In the genomic region with DNA sequence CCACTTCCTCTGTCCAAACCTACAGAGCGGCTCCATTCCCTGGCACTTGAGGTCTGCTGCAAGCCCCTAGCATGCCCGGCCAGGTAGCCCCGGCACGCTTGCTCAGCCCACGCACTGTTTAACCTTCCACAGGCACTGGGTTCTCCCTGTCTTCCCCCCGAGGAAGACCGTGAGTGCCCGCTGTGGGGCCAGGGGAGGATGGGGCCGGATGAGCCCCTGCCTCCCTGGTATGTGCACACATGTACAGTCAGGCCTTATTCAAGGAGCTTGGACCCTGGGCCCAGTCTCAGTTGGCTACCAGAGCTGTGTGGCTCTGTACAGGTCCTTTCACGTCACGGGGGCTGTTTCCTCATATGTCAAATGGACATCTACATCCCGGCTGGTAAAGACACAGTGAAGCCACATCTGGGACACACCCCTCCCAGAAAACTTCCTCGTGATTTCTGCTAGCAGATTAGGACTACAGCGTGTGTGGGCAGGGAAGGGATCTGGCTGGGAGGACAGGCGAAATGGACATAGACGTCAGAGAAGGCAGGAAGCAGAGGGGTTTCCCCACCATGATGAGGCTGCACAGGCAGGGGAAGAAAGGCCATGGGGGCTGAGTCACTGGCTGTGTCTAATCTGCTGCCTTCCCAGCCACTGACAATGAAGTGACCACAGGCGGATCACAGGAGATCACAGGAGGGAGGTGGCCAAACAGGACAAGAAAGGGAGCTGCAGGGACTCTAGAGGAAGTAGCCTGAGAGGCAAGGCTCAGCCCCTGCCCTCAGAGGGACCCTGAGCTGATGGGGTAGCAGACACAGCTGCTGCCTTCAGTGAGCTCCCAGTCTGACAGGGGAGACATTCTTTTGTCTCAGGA, we compare ENCODE assay signal across 1 cellular context.
A peak's percentile ranks its signal among the peaks of the same experiment; 100 is the strongest.
TF ChIP-seq lines count a peak whose summit lies in the region.

No MANE protein-coding gene starts in this region.

TF ChIP-seq in K562, 482 proteins besides CTCF, POLR2A, EP300 and RAD21 (continued from another document and continues in another):
- TF ChIP-seq, protein P1, sequence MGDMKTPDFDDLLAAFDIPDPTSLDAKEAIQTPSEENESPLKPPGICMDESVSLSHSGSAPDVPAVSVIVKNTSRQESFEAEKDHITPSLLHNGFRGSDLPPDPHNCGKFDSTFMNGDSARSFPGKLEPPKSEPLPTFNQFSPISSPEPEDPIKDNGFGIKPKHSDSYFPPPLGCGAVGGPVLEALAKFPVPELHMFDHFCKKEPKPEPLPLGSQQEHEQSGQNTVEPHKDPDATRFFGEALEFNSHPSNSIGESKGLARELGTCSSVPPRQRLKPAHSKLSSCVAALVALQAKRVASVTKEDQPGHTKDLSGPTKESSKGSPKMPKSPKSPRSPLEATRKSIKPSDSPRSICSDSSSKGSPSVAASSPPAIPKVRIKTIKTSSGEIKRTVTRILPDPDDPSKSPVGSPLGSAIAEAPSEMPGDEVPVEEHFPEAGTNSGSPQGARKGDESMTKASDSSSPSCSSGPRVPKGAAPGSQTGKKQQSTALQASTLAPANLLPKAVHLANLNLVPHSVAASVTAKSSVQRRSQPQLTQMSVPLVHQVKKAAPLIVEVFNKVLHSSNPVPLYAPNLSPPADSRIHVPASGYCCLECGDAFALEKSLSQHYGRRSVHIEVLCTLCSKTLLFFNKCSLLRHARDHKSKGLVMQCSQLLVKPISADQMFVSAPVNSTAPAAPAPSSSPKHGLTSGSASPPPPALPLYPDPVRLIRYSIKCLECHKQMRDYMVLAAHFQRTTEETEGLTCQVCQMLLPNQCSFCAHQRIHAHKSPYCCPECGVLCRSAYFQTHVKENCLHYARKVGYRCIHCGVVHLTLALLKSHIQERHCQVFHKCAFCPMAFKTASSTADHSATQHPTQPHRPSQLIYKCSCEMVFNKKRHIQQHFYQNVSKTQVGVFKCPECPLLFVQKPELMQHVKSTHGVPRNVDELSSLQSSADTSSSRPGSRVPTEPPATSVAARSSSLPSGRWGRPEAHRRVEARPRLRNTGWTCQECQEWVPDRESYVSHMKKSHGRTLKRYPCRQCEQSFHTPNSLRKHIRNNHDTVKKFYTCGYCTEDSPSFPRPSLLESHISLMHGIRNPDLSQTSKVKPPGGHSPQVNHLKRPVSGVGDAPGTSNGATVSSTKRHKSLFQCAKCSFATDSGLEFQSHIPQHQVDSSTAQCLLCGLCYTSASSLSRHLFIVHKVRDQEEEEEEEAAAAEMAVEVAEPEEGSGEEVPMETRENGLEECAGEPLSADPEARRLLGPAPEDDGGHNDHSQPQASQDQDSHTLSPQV (IDR thresholded peaks at IDR 0.05), result peak; percentile 97
- TF ChIP-seq CEBPB (tag; IDR thresholded peaks at IDR 0.05), result peak; percentile 60
- peak; percentile 97 for TF ChIP-seq DPF2 (IDR thresholded peaks at IDR 0.05)
- no peak for TF ChIP-seq MCM3 (IDR thresholded peaks at IDR 0.05)
- TF ChIP-seq HDAC2 (IDR thresholded peaks at IDR 0.05), result peak; percentile 97
- no peak for TF ChIP-seq PCBP2 (IDR thresholded peaks at IDR 0.05; ENCODE audit: low read depth, low read length, poor library complexity, severe bottlenecking)
- TF ChIP-seq ZKSCAN3 (CRISPR knock-in tag; IDR thresholded peaks at IDR 0.05), result no peak
- no peak for TF ChIP-seq ZNF354B (CRISPR knock-in tag; IDR thresholded peaks at IDR 0.05)
- TF ChIP-seq CEBPZ (IDR thresholded peaks at IDR 0.05; ENCODE audit: borderline replicate concordance, low read depth, low read length), result no peak
- no peak for TF ChIP-seq FOXK1 (CRISPR knock-in tag; IDR thresholded peaks at IDR 0.05; ENCODE audit: borderline replicate concordance)
- no peak for TF ChIP-seq GTF2E2 (tag; IDR thresholded peaks at IDR 0.05)
- no peak for TF ChIP-seq NFXL1 (CRISPR knock-in tag; IDR thresholded peaks at IDR 0.05)
- TF ChIP-seq, protein P2, sequence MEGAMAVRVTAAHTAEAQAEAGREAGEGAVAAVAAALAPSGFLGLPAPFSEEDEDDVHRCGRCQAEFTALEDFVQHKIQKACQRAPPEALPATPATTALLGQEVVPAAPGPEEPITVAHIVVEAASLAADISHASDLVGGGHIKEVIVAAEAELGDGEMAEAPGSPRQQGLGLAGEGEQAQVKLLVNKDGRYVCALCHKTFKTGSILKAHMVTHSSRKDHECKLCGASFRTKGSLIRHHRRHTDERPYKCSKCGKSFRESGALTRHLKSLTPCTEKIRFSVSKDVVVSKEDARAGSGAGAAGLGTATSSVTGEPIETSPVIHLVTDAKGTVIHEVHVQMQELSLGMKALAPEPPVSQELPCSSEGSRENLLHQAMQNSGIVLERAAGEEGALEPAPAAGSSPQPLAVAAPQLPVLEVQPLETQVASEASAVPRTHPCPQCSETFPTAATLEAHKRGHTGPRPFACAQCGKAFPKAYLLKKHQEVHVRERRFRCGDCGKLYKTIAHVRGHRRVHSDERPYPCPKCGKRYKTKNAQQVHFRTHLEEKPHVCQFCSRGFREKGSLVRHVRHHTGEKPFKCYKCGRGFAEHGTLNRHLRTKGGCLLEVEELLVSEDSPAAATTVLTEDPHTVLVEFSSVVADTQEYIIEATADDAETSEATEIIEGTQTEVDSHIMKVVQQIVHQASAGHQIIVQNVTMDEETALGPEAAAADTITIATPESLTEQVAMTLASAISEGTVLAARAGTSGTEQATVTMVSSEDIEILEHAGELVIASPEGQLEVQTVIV (CRISPR knock-in tag; IDR thresholded peaks at IDR 0.05; ENCODE audit: borderline replicate concordance), result no peak
- TF ChIP-seq SRSF9 (IDR thresholded peaks at IDR 0.05; ENCODE audit: borderline replicate concordance, low read depth, low read length), result no peak
- no peak for TF ChIP-seq PHTF2 (CRISPR knock-in tag; IDR thresholded peaks at IDR 0.05)
- TF ChIP-seq SRSF7 (optimal IDR thresholded peaks at IDR 0.05; ENCODE audit: low read depth, low read length), result no peak
- TF ChIP-seq ZNF263 (CRISPR knock-in tag; IDR thresholded peaks at IDR 0.05; ENCODE audit: borderline replicate concordance), result no peak
- TF ChIP-seq, protein P3, sequence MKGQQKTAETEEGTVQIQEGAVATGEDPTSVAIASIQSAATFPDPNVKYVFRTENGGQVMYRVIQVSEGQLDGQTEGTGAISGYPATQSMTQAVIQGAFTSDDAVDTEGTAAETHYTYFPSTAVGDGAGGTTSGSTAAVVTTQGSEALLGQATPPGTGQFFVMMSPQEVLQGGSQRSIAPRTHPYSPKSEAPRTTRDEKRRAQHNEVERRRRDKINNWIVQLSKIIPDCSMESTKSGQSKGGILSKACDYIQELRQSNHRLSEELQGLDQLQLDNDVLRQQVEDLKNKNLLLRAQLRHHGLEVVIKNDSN (CRISPR knock-in tag; IDR thresholded peaks at IDR 0.05), result peak; percentile 14; the same call in 1 of the 2 replicates
- no peak for TF ChIP-seq BRCA1 (IDR thresholded peaks at IDR 0.05)
- no peak for TF ChIP-seq BRCA1 (CRISPR knock-in tag; IDR thresholded peaks at IDR 0.05)
- TF ChIP-seq CHD2 (IDR thresholded peaks at IDR 0.05; ENCODE audit: low read depth, low read length), result no peak
- TF ChIP-seq CXXC5 (CRISPR knock-in tag; IDR thresholded peaks at IDR 0.05), result peak; percentile 66; the same call in 1 of the 2 replicates
- TF ChIP-seq TRIM24 (IDR thresholded peaks at IDR 0.05), result peak; percentile 73 to 96
- TF ChIP-seq, protein P4, sequence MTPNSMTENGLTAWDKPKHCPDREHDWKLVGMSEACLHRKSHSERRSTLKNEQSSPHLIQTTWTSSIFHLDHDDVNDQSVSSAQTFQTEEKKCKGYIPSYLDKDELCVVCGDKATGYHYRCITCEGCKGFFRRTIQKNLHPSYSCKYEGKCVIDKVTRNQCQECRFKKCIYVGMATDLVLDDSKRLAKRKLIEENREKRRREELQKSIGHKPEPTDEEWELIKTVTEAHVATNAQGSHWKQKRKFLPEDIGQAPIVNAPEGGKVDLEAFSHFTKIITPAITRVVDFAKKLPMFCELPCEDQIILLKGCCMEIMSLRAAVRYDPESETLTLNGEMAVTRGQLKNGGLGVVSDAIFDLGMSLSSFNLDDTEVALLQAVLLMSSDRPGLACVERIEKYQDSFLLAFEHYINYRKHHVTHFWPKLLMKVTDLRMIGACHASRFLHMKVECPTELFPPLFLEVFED (CRISPR knock-in tag; conservative IDR thresholded peaks at IDR 0.05), result 0 out of 2 replicates have a peak, but pooled peaks have one; percentile 6
- TF ChIP-seq HOXB6 (CRISPR knock-in tag; IDR thresholded peaks at IDR 0.05; ENCODE audit: borderline replicate concordance), result no peak
- TF ChIP-seq ZNF140 (CRISPR knock-in tag; IDR thresholded peaks at IDR 0.05), result no peak
- TF ChIP-seq NONO (IDR thresholded peaks at IDR 0.05; ENCODE audit: low read depth in 2 of 2, low read length in 1 of 2), result peak in 1 of 2 experiments; percentile 20; a peak in 1 of 4 replicates
- peak; percentile 64 for TF ChIP-seq NFIC (IDR thresholded peaks at IDR 0.05)
- TF ChIP-seq NR4A1 (CRISPR knock-in tag; IDR thresholded peaks at IDR 0.05), result 0 out of 2 replicates have a peak, but pooled peaks have one; percentile 14
- TF ChIP-seq NR4A1 (tag; IDR thresholded peaks at IDR 0.05), result peak; percentile 41
- TF ChIP-seq HDAC6 (IDR thresholded peaks at IDR 0.05; ENCODE audit: low read depth, low read length), result no peak
- TF ChIP-seq EHMT2 (IDR thresholded peaks at IDR 0.05), result peak; percentile 61
- no peak for TF ChIP-seq KHSRP (IDR thresholded peaks at IDR 0.05)
- peak; percentile 87 for TF ChIP-seq NCOR1 (IDR thresholded peaks at IDR 0.05)
- no peak for TF ChIP-seq ESRRB (CRISPR knock-in tag; IDR thresholded peaks at IDR 0.05; ENCODE audit: borderline replicate concordance)
- no peak for TF ChIP-seq TGIF2 (CRISPR knock-in tag; IDR thresholded peaks at IDR 0.05)
- peak; percentile 85; the same call in 1 of the 2 replicates for TF ChIP-seq SMARCC2 (IDR thresholded peaks at IDR 0.05; ENCODE audit: low read depth)
- peak; percentile 56 for TF ChIP-seq FOS (IDR thresholded peaks at IDR 0.05; ENCODE audit: extremely low read depth, insufficient read length)
- TF ChIP-seq HNRNPLL (IDR thresholded peaks at IDR 0.05; ENCODE audit: low read depth, low read length, poor library complexity, severe bottlenecking), result no peak
- no peak for TF ChIP-seq CHD1 (IDR thresholded peaks at IDR 0.05; ENCODE audit: low read length)
- no peak; the same call in 1 of the 2 replicates for TF ChIP-seq PHF8 (IDR thresholded peaks at IDR 0.05; ENCODE audit: borderline replicate concordance, low read length)
- TF ChIP-seq KLF6 (CRISPR knock-in tag; IDR thresholded peaks at IDR 0.05; ENCODE audit: borderline replicate concordance), result peak; percentile 5; the same call in 1 of the 2 replicates
- peak; percentile 40 for TF ChIP-seq PHF20 (IDR thresholded peaks at IDR 0.05; ENCODE audit: partially characterized antibody)
- TF ChIP-seq, protein P5, sequence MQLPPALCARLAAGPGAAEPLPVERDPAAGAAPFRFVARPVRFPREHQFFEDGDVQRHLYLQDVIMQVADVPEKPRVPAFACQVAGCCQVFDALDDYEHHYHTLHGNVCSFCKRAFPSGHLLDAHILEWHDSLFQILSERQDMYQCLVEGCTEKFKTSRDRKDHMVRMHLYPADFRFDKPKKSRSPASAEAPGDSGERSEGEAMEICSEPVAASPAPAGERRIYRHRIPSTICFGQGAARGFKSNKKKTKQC (CRISPR knock-in tag; IDR thresholded peaks at IDR 0.05), result 0 out of 2 replicates have a peak, but pooled peaks have one; percentile 6
- no peak for TF ChIP-seq ZZZ3 (IDR thresholded peaks at IDR 0.05)
- TF ChIP-seq, protein P6, sequence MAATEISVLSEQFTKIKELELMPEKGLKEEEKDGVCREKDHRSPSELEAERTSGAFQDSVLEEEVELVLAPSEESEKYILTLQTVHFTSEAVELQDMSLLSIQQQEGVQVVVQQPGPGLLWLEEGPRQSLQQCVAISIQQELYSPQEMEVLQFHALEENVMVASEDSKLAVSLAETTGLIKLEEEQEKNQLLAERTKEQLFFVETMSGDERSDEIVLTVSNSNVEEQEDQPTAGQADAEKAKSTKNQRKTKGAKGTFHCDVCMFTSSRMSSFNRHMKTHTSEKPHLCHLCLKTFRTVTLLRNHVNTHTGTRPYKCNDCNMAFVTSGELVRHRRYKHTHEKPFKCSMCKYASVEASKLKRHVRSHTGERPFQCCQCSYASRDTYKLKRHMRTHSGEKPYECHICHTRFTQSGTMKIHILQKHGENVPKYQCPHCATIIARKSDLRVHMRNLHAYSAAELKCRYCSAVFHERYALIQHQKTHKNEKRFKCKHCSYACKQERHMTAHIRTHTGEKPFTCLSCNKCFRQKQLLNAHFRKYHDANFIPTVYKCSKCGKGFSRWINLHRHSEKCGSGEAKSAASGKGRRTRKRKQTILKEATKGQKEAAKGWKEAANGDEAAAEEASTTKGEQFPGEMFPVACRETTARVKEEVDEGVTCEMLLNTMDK (IDR thresholded peaks at IDR 0.05; ENCODE audit: borderline replicate concordance, insufficient read depth, low read depth, low read length, poor library complexity, severe bottlenecking), result no peak
- TF ChIP-seq SNAPC5 (CRISPR knock-in tag; IDR thresholded peaks at IDR 0.05), result no peak
